9 cellular contexts compared by ENCODE assay signal in genomic region chr5:33850100-33850594, GRCh38. TPM values are rescaled to one million over a fixed set of nuclear protein-coding genes. Genes with fewer than 3 reads are reported as not detected.
DNase-seq lines count a peak whose midpoint lies in the region; ATAC-seq and TF ChIP-seq lines count a peak whose summit lies in the region.
"Had no signal": no experiment of that assay in that cellular context is flagged by ENCODE, and none has a peak within 500 bp of the region (broad histone marks: within the 10 kb centered on the region; RNA-seq: fewer than 3 reads in every experiment).

No MANE protein-coding gene starts in this region.

- no peak for TF ChIP-seq EP300 in SK-N-SH (IDR thresholded peaks at IDR 0.05; ENCODE audit: borderline replicate concordance in 1 of 2, low read depth in 1 of 2, low read length in 1 of 2)

- no peak overlapping the region for H3K4me2 ChIP-seq in SK-N-SH

- peaks cover 16% of the 10 kb centered on the region for H3K27me3 Mint-ChIP-seq in activated T-helper 1 cell treated with anti-CD3 and anti-CD28 coated beads, Interleukin-12 subunit alpha, Interleukin-12 subunit beta, Interleukin-2, Interleukin-4 antibody, amounts not matched to agents 30 ng/mL and 10 ng/mL and 1 ng/mL, durations not matched to agents 14 hours and 24 hours and 36 hours (ENCODE audit: insufficient read depth)
- H3K27me3 Mint-ChIP-seq in natural killer cell (ENCODE audit: low read depth in 2 of 2), result no peaks in the 10 kb centered on the region
- no peaks in the 10 kb centered on the region for H3K27me3 Mint-ChIP-seq in mesothelial cell of epicardium (ENCODE audit: low read depth)

- H4K20me1 ChIP-seq in SK-N-SH (ENCODE audit: insufficient read depth), result no peaks in the 10 kb centered on the region

- intact Hi-C loops in activated T-helper 1 cell treated with anti-CD3 and anti-CD28 coated beads, Interleukin-12 subunit alpha, Interleukin-12 subunit beta, Interleukin-2, Interleukin-4 antibody, amounts not matched to agents 30 ng/mL and 10 ng/mL and 1 ng/mL, durations not matched to agents 14 hours and 24 hours and 36 hours (cut with micrococcal nuclease), result no loop called here
- intact Hi-C loops in natural killer cell (cut with micrococcal nuclease), result no loop called here

- no peaks in the 10 kb centered on the region for H3K27me3 ChIP-seq in SK-N-SH (ENCODE audit: insufficient read depth)

- H3K36me3 ChIP-seq in SK-N-SH (replicated peaks in 1 of 2; ENCODE audit: control insufficient read depth in 1 of 2, insufficient read depth in 2 of 2, low read length in 1 of 2), result no peaks in the 10 kb centered on the region

- peak; percentile 18 for TF ChIP-seq CTCF in GM10248 (IDR thresholded peaks at IDR 0.05; ENCODE audit: control extremely low read depth, extremely low read depth, low read depth, missing control alignments)
- TF ChIP-seq CTCF in natural killer cell (IDR thresholded peaks at IDR 0.05), result no peak
- TF ChIP-seq CTCF in SK-N-SH (IDR thresholded peaks at IDR 0.05), result no peak
- TF ChIP-seq CTCF in mesothelial cell of epicardium (IDR thresholded peaks at IDR 0.05; ENCODE audit: unreplicated experiment), result no peak

- no peak for TF ChIP-seq RAD21 in SK-N-SH (IDR thresholded peaks at IDR 0.05; ENCODE audit: low read length)

- H3F3A ChIP-seq in SK-N-SH (replicated peaks; ENCODE audit: insufficient read depth), result no peaks in the 10 kb centered on the region

- WGBS in SK-N-SH (ENCODE audit: low lambda C conversion rate), result 71% methylated on average over 9 of the region's 9 CpGs

- DNase-seq in GM10248 (ENCODE audit: extremely low spot score), result peak; percentile 78
- DNase-seq in HT-29 (ENCODE audit: low spot score), result peak; percentile 22
- peak; percentile 20 for DNase-seq in activated T-helper 1 cell treated with anti-CD3 and anti-CD28 coated beads, Interleukin-12 subunit alpha, Interleukin-12 subunit beta, Interleukin-2, Interleukin-4 antibody, amounts not matched to agents 30 ng/mL and 10 ng/mL and 1 ng/mL, durations not matched to agents 14 hours and 24 hours and 36 hours (ENCODE audit: low spot score)
- DNase-seq in natural killer cell, result no peak
- DNase-seq in SK-N-SH, result no peak
- DNase-seq in medulla oblongata (ENCODE audit: extremely low spot score), result no peak
- no peak for DNase-seq in mesothelial cell of epicardium (ENCODE audit: low spot score in 2 of 2, unreplicated experiment in 2 of 2)

- no peaks in the 10 kb centered on the region for H3K9me2 ChIP-seq in SK-N-SH

- no peak overlapping the region for H3K27ac ChIP-seq in SK-N-SH (ENCODE audit: low read depth in 2 of 2, low read length in 1 of 2)

- CTCF ChIA-PET in GM10248 (lab: Yijun Ruan, JAX) (interaction anchor here (1.0 kb wide), 1 partner anchor 12 kb away, joined by 3 read pairs; no protein-coding TSS in a partner anchor), SK-N-SH (lab: Yijun Ruan, JAX) (no interaction called here)

- no peaks in the 10 kb centered on the region for H3K36me3 Mint-ChIP-seq in activated T-helper 1 cell treated with anti-CD3 and anti-CD28 coated beads, Interleukin-12 subunit alpha, Interleukin-12 subunit beta, Interleukin-2, Interleukin-4 antibody, amounts not matched to agents 30 ng/mL and 10 ng/mL and 1 ng/mL, durations not matched to agents 14 hours and 24 hours and 36 hours (ENCODE audit: low read depth)
- no peaks in the 10 kb centered on the region for H3K36me3 Mint-ChIP-seq in natural killer cell
- H3K36me3 Mint-ChIP-seq in mesothelial cell of epicardium, result no peaks in the 10 kb centered on the region

- H3K4me3 ChIP-seq in SK-N-SH (ENCODE audit: low read depth in 2 of 2, low read length in 1 of 2), result no peak overlapping the region

- H3K9me3 Mint-ChIP-seq in activated T-helper 1 cell treated with anti-CD3 and anti-CD28 coated beads, Interleukin-12 subunit alpha, Interleukin-12 subunit beta, Interleukin-2, Interleukin-4 antibody, amounts not matched to agents 30 ng/mL and 10 ng/mL and 1 ng/mL, durations not matched to agents 14 hours and 24 hours and 36 hours, result no peaks in the 10 kb centered on the region
- H3K9me3 Mint-ChIP-seq in natural killer cell (no peaks in the 10 kb centered on the region), mesothelial cell of epicardium (no peaks in the 10 kb centered on the region)

- H3K4me1 ChIP-seq in SK-N-SH (ENCODE audit: control insufficient read depth in 1 of 2, insufficient read depth in 2 of 2, low read depth in 1 of 2, low read length in 1 of 2), result no peaks in the 10 kb centered on the region; a peak in 1 of 4 replicates

- peak; percentile 95 for ATAC-seq in GM21515 (IDR thresholded peaks at IDR 0.05; ENCODE audit: unreplicated experiment)
- peak; percentile 36 to 92 (median 57) for ATAC-seq in natural killer cell
- ATAC-seq: right cardiac atrium had no signal

- no peak overlapping the region for H3K27ac Mint-ChIP-seq in activated T-helper 1 cell treated with anti-CD3 and anti-CD28 coated beads, Interleukin-12 subunit alpha, Interleukin-12 subunit beta, Interleukin-2, Interleukin-4 antibody, amounts not matched to agents 30 ng/mL and 10 ng/mL and 1 ng/mL, durations not matched to agents 14 hours and 24 hours and 36 hours
- H3K27ac Mint-ChIP-seq in natural killer cell, result no peak overlapping the region
- H3K27ac Mint-ChIP-seq in mesothelial cell of epicardium, result no peak overlapping the region

- no peaks in the 10 kb centered on the region for H3K9me3 ChIP-seq in SK-N-SH

- H3K79me2 ChIP-seq in SK-N-SH (ENCODE audit: insufficient read depth), result no peaks in the 10 kb centered on the region

- H3K9ac ChIP-seq in SK-N-SH, result no peak overlapping the region

- POLR2A ChIA-PET in GM10248 (lab: Yijun Ruan, JAX) (interaction anchor here (0.6 to 1.6 kb wide), 2 partner anchors 9 to 63 kb away, joined by 4 read pairs; no protein-coding TSS in a partner anchor), SK-N-SH (lab: Yijun Ruan, JAX) (no interaction called here)

- no peak overlapping the region for H2AFZ ChIP-seq in SK-N-SH (ENCODE audit: low read depth)

- peaks cover 10% of the 10 kb centered on the region for H3K4me1 Mint-ChIP-seq in activated T-helper 1 cell treated with anti-CD3 and anti-CD28 coated beads, Interleukin-12 subunit alpha, Interleukin-12 subunit beta, Interleukin-2, Interleukin-4 antibody, amounts not matched to agents 30 ng/mL and 10 ng/mL and 1 ng/mL, durations not matched to agents 14 hours and 24 hours and 36 hours (ENCODE audit: low read depth)
- peaks cover 8% of the 10 kb centered on the region in 2 donors for H3K4me1 Mint-ChIP-seq in natural killer cell
- H3K4me1 Mint-ChIP-seq in mesothelial cell of epicardium, result peaks cover 17% of the 10 kb centered on the region

- no peak overlapping the region for H3K4me3 Mint-ChIP-seq in activated T-helper 1 cell treated with anti-CD3 and anti-CD28 coated beads, Interleukin-12 subunit alpha, Interleukin-12 subunit beta, Interleukin-2, Interleukin-4 antibody, amounts not matched to agents 30 ng/mL and 10 ng/mL and 1 ng/mL, durations not matched to agents 14 hours and 24 hours and 36 hours
- no peak overlapping the region for H3K4me3 Mint-ChIP-seq in natural killer cell
- no peak overlapping the region for H3K4me3 Mint-ChIP-seq in mesothelial cell of epicardium

TF ChIP-seq in SK-N-SH, 30 proteins besides CTCF, POLR2A, EP300 and RAD21:
- TF ChIP-seq GATA2 (CRISPR knock-in tag; IDR thresholded peaks at IDR 0.05) (no peak), NFIC (IDR thresholded peaks at IDR 0.05; ENCODE audit: borderline replicate concordance) (no peak), REST (IDR thresholded peaks at IDR 0.05; ENCODE audit: low read depth, low read length) (no peak), EZH2phosphoT487 (IDR thresholded peaks at IDR 0.05; ENCODE audit: borderline replicate concordance, low read depth) (no peak)
- TF ChIP-seq, protein P1, sequence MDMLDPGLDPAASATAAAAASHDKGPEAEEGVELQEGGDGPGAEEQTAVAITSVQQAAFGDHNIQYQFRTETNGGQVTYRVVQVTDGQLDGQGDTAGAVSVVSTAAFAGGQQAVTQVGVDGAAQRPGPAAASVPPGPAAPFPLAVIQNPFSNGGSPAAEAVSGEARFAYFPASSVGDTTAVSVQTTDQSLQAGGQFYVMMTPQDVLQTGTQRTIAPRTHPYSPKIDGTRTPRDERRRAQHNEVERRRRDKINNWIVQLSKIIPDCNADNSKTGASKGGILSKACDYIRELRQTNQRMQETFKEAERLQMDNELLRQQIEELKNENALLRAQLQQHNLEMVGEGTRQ (IDR thresholded peaks at IDR 0.05; ENCODE audit: borderline replicate concordance, low read depth, low read length), result no peak

RNA-seq across cellular contexts. Expression of gene ADAMTS12, which starts 41.6 kb away (rescaled TPM):
- not detected in 2 replicates for total RNA-seq in HT-29 (2014; rRNA removed; shearing (Covaris generic))
- total RNA-seq in activated T-helper 1 cell treated with anti-CD3 and anti-CD28 coated beads, Interleukin-12 subunit alpha, Interleukin-12 subunit beta, Interleukin-2, Interleukin-4 antibody, amounts not matched to agents 30 ng/mL and 10 ng/mL and 1 ng/mL, durations not matched to agents 14 hours and 24 hours and 36 hours, result not detected in 2 replicates
- not detected for total RNA-seq in natural killer cell
- 2.5 and 4.1 TPM in 2 replicates for polyA plus RNA-seq in SK-N-SH (2012; rRNA removed)
- polyA plus RNA-seq in SK-N-SH (2012; cell fraction: cytosol; rRNA removed), result 3.7 and 4.1 TPM in 2 replicates
- 3.3 and 5.2 TPM in 2 replicates for polyA plus RNA-seq in SK-N-SH (2012; cell fraction: nucleus; rRNA removed)
- 13.5 to 14.0 TPM (median 13.9 TPM) in 3 replicates for total RNA-seq in mesothelial cell of epicardium

Comparison
In these comparisons a context has a peak if more than half of its experiments do, and no peak if none do; other contexts are left out.
1. DNase-seq: peak in GM10248 (single experiment), HT-29 (single experiment) and activated T-helper 1 cell treated with anti-CD3 and anti-CD28 coated beads, Interleukin-12 subunit alpha, Interleukin-12 subunit beta, Interleukin-2, Interleukin-4 antibody, amounts not matched to agents 30 ng/mL and 10 ng/mL and 1 ng/mL, durations not matched to agents 14 hours and 24 hours and 36 hours (single experiment); none in natural killer cell (single experiment), SK-N-SH (single experiment), medulla oblongata (single experiment) and mesothelial cell of epicardium (0 of 2).
2. RNA of gene ADAMTS12, which starts 41.6 kb away (total RNA-seq): 13.5 to 14.0 TPM in mesothelial cell of epicardium; not detected in HT-29, not detected in activated T-helper 1 cell treated with anti-CD3 and anti-CD28 coated beads, Interleukin-12 subunit alpha, Interleukin-12 subunit beta, Interleukin-2, Interleukin-4 antibody, amounts not matched to agents 30 ng/mL and 10 ng/mL and 1 ng/mL, durations not matched to agents 14 hours and 24 hours and 36 hours and not detected in natural killer cell; every median in the first group is over 10 times any median in the second.